1 cellular context compared by ENCODE assay signal in the genomic region with DNA sequence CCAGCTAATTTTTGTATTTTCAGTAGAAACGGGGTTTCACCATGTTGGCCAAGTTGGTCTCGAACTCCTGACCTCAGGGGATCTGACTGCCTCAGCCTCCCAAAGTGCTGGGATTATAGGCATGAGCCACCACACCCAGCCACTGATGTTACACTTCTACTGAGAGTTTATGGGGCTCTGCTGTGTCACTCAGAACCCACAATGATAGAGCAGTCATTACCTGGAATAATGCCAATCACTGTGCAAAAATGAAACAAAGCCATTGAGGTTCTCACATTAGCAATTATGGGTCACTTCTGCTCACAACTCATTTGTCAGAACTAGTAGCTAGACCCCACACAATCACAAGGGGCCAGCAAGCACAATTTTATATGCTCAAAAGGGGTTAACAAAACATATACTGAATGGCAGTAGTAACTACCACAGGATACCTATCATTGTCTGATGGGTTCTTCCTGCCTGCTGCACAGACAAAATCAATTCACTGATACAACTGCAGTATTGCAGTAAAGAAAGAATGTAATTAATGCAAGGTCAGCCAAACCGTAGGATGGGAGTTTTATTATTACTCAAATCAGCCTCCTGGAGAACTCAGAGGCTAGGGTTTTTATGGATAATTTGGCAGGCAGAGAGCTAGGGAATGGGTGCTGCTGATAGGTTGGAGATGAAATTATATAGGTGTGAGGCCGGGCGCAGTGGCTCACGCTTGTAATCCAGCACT.
TF ChIP-seq lines count a peak whose summit lies in the region.

No MANE protein-coding gene starts in this region.

TF ChIP-seq in GM12878, 131 proteins besides CTCF, POLR2A, EP300 and RAD21:
- TF ChIP-seq, protein P1, sequence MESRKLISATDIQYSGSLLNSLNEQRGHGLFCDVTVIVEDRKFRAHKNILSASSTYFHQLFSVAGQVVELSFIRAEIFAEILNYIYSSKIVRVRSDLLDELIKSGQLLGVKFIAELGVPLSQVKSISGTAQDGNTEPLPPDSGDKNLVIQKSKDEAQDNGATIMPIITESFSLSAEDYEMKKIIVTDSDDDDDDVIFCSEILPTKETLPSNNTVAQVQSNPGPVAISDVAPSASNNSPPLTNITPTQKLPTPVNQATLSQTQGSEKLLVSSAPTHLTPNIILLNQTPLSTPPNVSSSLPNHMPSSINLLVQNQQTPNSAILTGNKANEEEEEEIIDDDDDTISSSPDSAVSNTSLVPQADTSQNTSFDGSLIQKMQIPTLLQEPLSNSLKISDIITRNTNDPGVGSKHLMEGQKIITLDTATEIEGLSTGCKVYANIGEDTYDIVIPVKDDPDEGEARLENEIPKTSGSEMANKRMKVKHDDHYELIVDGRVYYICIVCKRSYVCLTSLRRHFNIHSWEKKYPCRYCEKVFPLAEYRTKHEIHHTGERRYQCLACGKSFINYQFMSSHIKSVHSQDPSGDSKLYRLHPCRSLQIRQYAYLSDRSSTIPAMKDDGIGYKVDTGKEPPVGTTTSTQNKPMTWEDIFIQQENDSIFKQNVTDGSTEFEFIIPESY (IDR thresholded peaks at IDR 0.05) = no peak
- TF ChIP-seq POLR2AphosphoS5 (IDR thresholded peaks at IDR 0.05; ENCODE audit: low read length) (no peak), SMC3 (IDR thresholded peaks at IDR 0.05; ENCODE audit: borderline replicate concordance, low read length) (no peak), PKNOX1 (IDR thresholded peaks at IDR 0.05) (peak; percentile 72), SKIL (IDR thresholded peaks at IDR 0.05; ENCODE audit: low read depth, poor library complexity, severe bottlenecking) (no peak), SMAD1 (IDR thresholded peaks at IDR 0.05; ENCODE audit: low read depth, partially characterized antibody) (peak; percentile 22)
